In genomic region chr14:103293465-103293864, GRCh38 we compare ENCODE assay signal across 11 cellular contexts. TPM values are rescaled to one million over a fixed set of nuclear protein-coding genes. Genes with fewer than 3 reads are reported as not detected.
DNase-seq lines count a peak whose midpoint lies in the region; ATAC-seq and TF ChIP-seq lines count a peak whose summit lies in the region.
"Had no signal": no experiment of that assay in that cellular context is flagged by ENCODE, and none has a peak within 500 bp of the region (broad histone marks: within the 10 kb centered on the region; RNA-seq: fewer than 3 reads in every experiment).

No MANE protein-coding gene starts in this region.

- no peaks in the 10 kb centered on the region for H4K20me1 ChIP-seq in SK-N-SH (ENCODE audit: insufficient read depth)

- H3K27ac ChIP-seq in SK-N-SH (ENCODE audit: low read depth in 2 of 2, low read length in 1 of 2) = no peak overlapping the region
- no peak overlapping the region for H3K27ac ChIP-seq in Panc1 (ENCODE audit: low read length)
- no peak overlapping the region for H3K27ac ChIP-seq in sigmoid colon
- H3K27ac ChIP-seq in upper lobe of right lung = no peak overlapping the region
- H3K27ac ChIP-seq: 22Rv1, C4-2B had no signal

- H3K4me3 ChIP-seq in SK-N-SH (ENCODE audit: low read depth in 2 of 2, low read length in 1 of 2) = no peak overlapping the region
- no peak overlapping the region for H3K4me3 ChIP-seq in Panc1 (ENCODE audit: low read depth in 2 of 2, low read length in 2 of 2)
- H3K4me3 ChIP-seq in sigmoid colon = no peak overlapping the region
- no peak overlapping the region for H3K4me3 ChIP-seq in upper lobe of right lung
- H3K4me3 ChIP-seq: A549 had no signal

- TF ChIP-seq RAD21 in SK-N-SH (IDR thresholded peaks at IDR 0.05; ENCODE audit: low read length) = no peak

- 75% methylated on average over 7 of the region's 7 CpGs for WGBS in SK-N-SH (ENCODE audit: low lambda C conversion rate)
- 82 to 90% methylated on average over 7 of the region's 7 CpGs for WGBS in sigmoid colon, 2 donors

- in situ Hi-C loops in Panc1 (cut with HindIII; ENCODE audit: low pct_unique_long_range_greater_than_20kb, low sequenced_read_pairs) = no loop called here

- DNase-seq in SK-N-SH (peak; percentile 18), Panc1 (ENCODE audit: low read depth, low spot score) (no peak), sigmoid colon (peak; percentile 44), upper lobe of right lung (no peak), putamen (ENCODE audit: low spot score) (no peak)

- no peaks in the 10 kb centered on the region for H3K9me2 ChIP-seq in SK-N-SH

- H3K9ac ChIP-seq in SK-N-SH = no peak overlapping the region

- no peak for TF ChIP-seq EP300 in SK-N-SH (IDR thresholded peaks at IDR 0.05; ENCODE audit: borderline replicate concordance in 1 of 2, low read depth in 1 of 2, low read length in 1 of 2)
- TF ChIP-seq EP300 in sigmoid colon (IDR thresholded peaks at IDR 0.05) = no peak

- no peak for ATAC-seq in SK-N-SH treated with all-trans-retinoic acid at 6 μM for 48 hours
- peak; percentile 17; the same call in 1 of the 2 replicates for ATAC-seq in Panc1
- peak; percentile 8 for ATAC-seq in upper lobe of right lung
- ATAC-seq in GM19023 (IDR thresholded peaks at IDR 0.05; ENCODE audit: unreplicated experiment) = no peak

- H2AFZ ChIP-seq in SK-N-SH (ENCODE audit: low read depth) = no peak overlapping the region

- POLR2A ChIA-PET in SK-N-SH (lab: Yijun Ruan, JAX) (no interaction called here), Panc1 (lab: Charles Lee) (no interaction called here)

- CTCF ChIA-PET in SK-N-SH (lab: Yijun Ruan, JAX) = interaction anchor here (0.8 to 10.7 kb wide), 27 partner anchors 9 to 600 kb away, joined by 3 to 250 read pairs (median 6); partner anchors contain the start of gene EXOC3L4
- CTCF ChIA-PET in Panc1 (lab: Charles Lee) = no interaction called here

- no peak overlapping the region for H3K4me2 ChIP-seq in SK-N-SH
- H3K4me2 ChIP-seq: A549 had no signal

- no peaks in the 10 kb centered on the region for H3K9me3 ChIP-seq in SK-N-SH
- no peaks in the 10 kb centered on the region for H3K9me3 ChIP-seq in Panc1 (ENCODE audit: control insufficient read depth, insufficient read depth, low read depth, low read length)
- no peaks in the 10 kb centered on the region for H3K9me3 ChIP-seq in sigmoid colon
- H3K9me3 ChIP-seq in upper lobe of right lung = no peaks in the 10 kb centered on the region
- H3K9me3 ChIP-seq: A549, Caco-2 had no signal

- no peak for TF ChIP-seq POLR2A in sigmoid colon (IDR thresholded peaks at IDR 0.05)

- no peaks in the 10 kb centered on the region for H3K79me2 ChIP-seq in SK-N-SH (ENCODE audit: insufficient read depth)

- intact Hi-C loops in Panc1 (cut with micrococcal nuclease; ENCODE audit: unreplicated experiment) (loop anchor here (2.0 to 10.0 kb wide), 2 partner anchors 189 to 219 kb away; no protein-coding TSS in a partner anchor), sigmoid colon (cut with DNase I) (loop anchor here (1.0 to 5.0 kb wide), 3 partner anchors 106 to 219 kb away; no protein-coding TSS in a partner anchor), upper lobe of right lung (cut with DNase I) (loop anchor here (5.0 to 10.0 kb wide), 2 partner anchors 106 to 189 kb away; no protein-coding TSS in a partner anchor)

- no peaks in the 10 kb centered on the region for H3K4me1 ChIP-seq in SK-N-SH (ENCODE audit: control insufficient read depth in 1 of 2, insufficient read depth in 2 of 2, low read depth in 1 of 2, low read length in 1 of 2)
- H3K4me1 ChIP-seq in Panc1 (ENCODE audit: control insufficient read depth, insufficient read depth, low read length) = no peaks in the 10 kb centered on the region
- H3K4me1 ChIP-seq in sigmoid colon = no peaks in the 10 kb centered on the region
- H3K4me1 ChIP-seq in upper lobe of right lung = no peaks in the 10 kb centered on the region
- H3K4me1 ChIP-seq: Caco-2 had no signal

- no peaks in the 10 kb centered on the region; the same call in 1 of the 2 replicates for H3K27me3 ChIP-seq in SK-N-SH (ENCODE audit: insufficient read depth)
- H3K27me3 ChIP-seq in Panc1 (ENCODE audit: control insufficient read depth, insufficient read depth, low read length) = no peaks in the 10 kb centered on the region
- peaks cover 0 to 30% (median 10%) of the 10 kb centered on the region in 3 donors for H3K27me3 ChIP-seq in sigmoid colon
- no peaks in the 10 kb centered on the region for H3K27me3 ChIP-seq in upper lobe of right lung

- H3K36me3 ChIP-seq in SK-N-SH (replicated peaks in 1 of 2; ENCODE audit: control insufficient read depth in 1 of 2, insufficient read depth in 2 of 2, low read length in 1 of 2) (no peaks in the 10 kb centered on the region), Panc1 (ENCODE audit: control insufficient read depth, insufficient read depth, low read length) (no peaks in the 10 kb centered on the region), sigmoid colon (no peaks in the 10 kb centered on the region), upper lobe of right lung (no peaks in the 10 kb centered on the region)

- no TSS peak for BruUV-seq in Panc1 (replicated peaks; lab: Mats Ljungman, UMichigan)

- TF ChIP-seq CTCF in SK-N-SH (IDR thresholded peaks at IDR 0.05) = no peak
- no peak for TF ChIP-seq CTCF in Panc1 (IDR thresholded peaks at IDR 0.05)
- TF ChIP-seq CTCF in sigmoid colon (IDR thresholded peaks at IDR 0.05) = no peak
- no peak for TF ChIP-seq CTCF in upper lobe of right lung (IDR thresholded peaks at IDR 0.05)

- no peaks in the 10 kb centered on the region for H3F3A ChIP-seq in SK-N-SH (replicated peaks; ENCODE audit: insufficient read depth)

TF ChIP-seq in SK-N-SH, 30 proteins besides CTCF, POLR2A, EP300 and RAD21:
- no peak for TF ChIP-seq RXRA (IDR thresholded peaks at IDR 0.05; ENCODE audit: borderline replicate concordance, low read depth)
- no peak for TF ChIP-seq TEAD4 (IDR thresholded peaks at IDR 0.05; ENCODE audit: borderline replicate concordance, insufficient read depth)
- no peak for TF ChIP-seq NRF1 (IDR thresholded peaks at IDR 0.05; ENCODE audit: low read depth, low read length)
- no peak for TF ChIP-seq MAX (IDR thresholded peaks at IDR 0.05; ENCODE audit: low read depth)
- no peak for TF ChIP-seq FOXM1 (IDR thresholded peaks at IDR 0.05; ENCODE audit: low read depth)

TF ChIP-seq in SK-N-SH treated with all-trans-retinoic acid at 6 μM for 48 hours, 23 proteins besides CTCF, POLR2A, EP300 and RAD21 (continues in another document):
- TF ChIP-seq OSR1 (CRISPR knock-in tag; IDR thresholded peaks at IDR 0.05) (no peak), TSHZ2 (CRISPR knock-in tag; IDR thresholded peaks at IDR 0.05) (no peak), ESRRG (CRISPR knock-in tag; IDR thresholded peaks at IDR 0.05) (no peak), TOX (CRISPR knock-in tag; IDR thresholded peaks at IDR 0.05; ENCODE audit: borderline replicate concordance) (no peak), SNAI2 (CRISPR knock-in tag; IDR thresholded peaks at IDR 0.05) (no peak), RARB (CRISPR knock-in tag; IDR thresholded peaks at IDR 0.05) (no peak), CSRNP3 (CRISPR knock-in tag; IDR thresholded peaks at IDR 0.05) (no peak), ZNF70 (CRISPR knock-in tag; IDR thresholded peaks at IDR 0.05) (no peak), ZC3H10 (CRISPR knock-in tag; IDR thresholded peaks at IDR 0.05) (no peak)

RNA-seq across cellular contexts. Expression of gene EIF5, which starts 40.6 kb away (rescaled TPM):
- polyA plus RNA-seq in SK-N-SH (2012; rRNA removed) (120 and 127 TPM in 2 replicates), sigmoid colon (100 to 1,000 TPM in 1 of 3 donors, 10 to 100 TPM in 2; 70.3 to 138 (median 87.2) TPM)
- 113 and 127 TPM in 2 replicates for polyA plus RNA-seq in SK-N-SH (2012; cell fraction: cytosol; rRNA removed)
- polyA plus RNA-seq in SK-N-SH (2012; cell fraction: nucleus; rRNA removed) = 93.2 and 207 TPM in 2 replicates
- total RNA-seq in Panc1 (2021; ENCODE audit: unreplicated experiment) (238 TPM), sigmoid colon (100 to 1,000 TPM; 170 to 305 (median 215) TPM), upper lobe of right lung (245 TPM)
- polyA plus RNA-seq in Panc1 (2012; ENCODE audit: insufficient read length) = 91.2 TPM

Comparison
In these comparisons a context has a peak if more than half of its experiments do, and no peak if none do; other contexts are left out.
1. DNase-seq: peak in SK-N-SH (single experiment) and sigmoid colon (single experiment); none in Panc1 (single experiment), upper lobe of right lung (single experiment) and putamen (single experiment).
2. ATAC-seq: peak in Panc1 (single experiment) and upper lobe of right lung (single experiment); none in SK-N-SH treated with all-trans-retinoic acid at 6 μM for 48 hours (single experiment) and GM19023 (single experiment).